ENCODE assay signal across 7 cellular contexts in the genomic region with DNA sequence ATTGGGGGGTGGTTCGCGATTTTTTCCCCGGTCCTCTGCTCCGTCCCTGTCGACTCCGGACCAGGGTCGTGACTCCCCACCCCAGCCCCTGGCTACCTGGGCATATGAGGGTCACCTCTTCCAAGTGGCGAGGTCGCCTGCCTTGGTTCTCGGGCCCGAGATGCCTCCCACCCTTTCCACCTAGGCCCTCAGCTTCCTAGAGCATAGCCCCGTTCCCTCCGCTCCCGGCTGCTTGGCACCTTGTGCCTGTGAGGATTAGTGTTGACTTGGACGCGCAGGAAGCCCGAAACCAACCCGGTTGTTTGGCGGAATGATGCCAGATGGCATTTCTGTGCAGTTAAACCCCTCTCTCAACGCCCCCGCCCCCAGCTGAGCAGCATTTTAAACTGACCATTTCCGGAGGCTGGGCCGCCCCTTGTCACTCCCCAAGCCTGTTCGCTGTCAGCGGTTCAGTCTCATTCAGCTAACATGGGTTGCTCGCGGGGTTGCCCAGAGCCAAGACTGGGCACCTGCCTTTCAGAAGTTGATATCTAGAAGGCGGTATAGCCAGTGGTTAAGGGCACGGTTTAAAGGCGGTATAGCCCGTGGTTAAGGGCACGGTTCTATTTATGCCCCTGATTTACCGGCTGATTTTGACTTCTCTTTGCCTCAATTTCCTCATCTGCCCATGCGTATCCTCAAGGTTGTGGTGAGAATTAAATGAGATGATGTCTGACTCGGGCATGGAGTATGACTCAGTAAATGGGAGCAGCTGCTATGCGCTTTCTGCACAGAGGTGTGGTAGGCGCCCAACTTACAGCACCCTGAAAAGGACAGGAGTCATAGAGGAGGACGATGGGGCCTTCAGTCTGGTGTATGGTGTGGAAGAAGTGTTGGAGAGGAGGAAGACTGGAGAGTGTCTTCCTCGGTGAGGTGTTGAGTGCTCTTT. TPM values are rescaled to one million over a fixed set of nuclear protein-coding genes. Genes with fewer than 3 reads are reported as not detected.
DNase-seq lines count a peak whose midpoint lies in the region; ATAC-seq and TF ChIP-seq lines count a peak whose summit lies in the region.

No MANE protein-coding gene starts in this region.

- H3K9me3 ChIP-seq in neural cell (ENCODE audit: low read length), result no peaks in the 10 kb centered on the region

- TF ChIP-seq CTCF in fibroblast of the aortic adventitia (IDR thresholded peaks at IDR 0.05; ENCODE audit: insufficient read depth, low read length), result no peak
- TF ChIP-seq CTCF in neural cell (IDR thresholded peaks at IDR 0.05; ENCODE audit: poor library complexity, severe bottlenecking), result no peak

- H3K9ac ChIP-seq in neural cell (ENCODE audit: low read length), result peak overlapping the region; percentile 62

- ATAC-seq in GM21515 (IDR thresholded peaks at IDR 0.05; ENCODE audit: unreplicated experiment) (peak; percentile 33), GM18861 (IDR thresholded peaks at IDR 0.05; ENCODE audit: unreplicated experiment) (no peak)

- H3K27me3 ChIP-seq in neural cell (ENCODE audit: insufficient read depth, low read depth, low read length), result no peaks in the 10 kb centered on the region

- no peak for TF ChIP-seq RAD21 in neural cell (conservative IDR thresholded peaks at IDR 0.05)

- peak overlapping the region; percentile 99 for H3K4me3 ChIP-seq in Jurkat, Clone E6-1 (ENCODE audit: low read length)
- H3K4me3 ChIP-seq in fibroblast of the aortic adventitia (ENCODE audit: low read depth, low read length) (peak overlapping the region; percentile 99), neural cell (ENCODE audit: low read length) (peak overlapping the region; percentile 96)

- H2AFZ ChIP-seq in neural cell (ENCODE audit: low read depth, low read length), result peak overlapping the region; percentile 32

- H3K36me3 ChIP-seq in neural cell (ENCODE audit: insufficient read depth, low read length), result no peaks in the 10 kb centered on the region

- TF ChIP-seq EP300 in neural cell (conservative IDR thresholded peaks at IDR 0.05; ENCODE audit: poor library complexity, severe bottlenecking), result no peak

- no peaks in the 10 kb centered on the region for H3K9me2 ChIP-seq in neural cell (ENCODE audit: insufficient read depth, low read length)

- no peak overlapping the region for H3K27ac ChIP-seq in neural cell (ENCODE audit: low read length)

- DNase-seq in ELR (ENCODE audit: low read depth) (peak; percentile 66), fibroblast of the aortic adventitia (ENCODE audit: low read depth) (no peak)
- no peak for DNase-seq in Jurkat, Clone E6-1 (ENCODE audit: low read depth, low spot score)
- peak; percentile 53 for DNase-seq in activated CD4-positive, alpha-beta T cell treated with anti-CD3 and anti-CD28 coated beads, Interleukin-2, amount 50 U/mL, for 48 hours

- H4K20me1 ChIP-seq in neural cell (ENCODE audit: insufficient read depth), result no peaks in the 10 kb centered on the region

- H3K4me2 ChIP-seq in neural cell (ENCODE audit: low read length), result peak overlapping the region; percentile 98

- H3K79me2 ChIP-seq in neural cell (replicated peaks; ENCODE audit: insufficient read depth, low read length), result peaks cover 33% of the 10 kb centered on the region

- no peaks in the 10 kb centered on the region for H3F3A ChIP-seq in neural cell (ENCODE audit: insufficient read depth, low read length, poor library complexity, severe bottlenecking)

TF ChIP-seq in neural cell, 6 proteins besides CTCF, POLR2A, EP300 and RAD21:
- TF ChIP-seq EZH2 (IDR thresholded peaks at IDR 0.05; ENCODE audit: borderline replicate concordance, insufficient read depth, low read length, poor library complexity, severe bottlenecking) (no peak), MXI1 (conservative IDR thresholded peaks at IDR 0.05; ENCODE audit: poor library complexity, severe bottlenecking) (peak; percentile 72), SMC3 (conservative IDR thresholded peaks at IDR 0.05; ENCODE audit: poor library complexity) (peak; percentile 19), POLR2AphosphoS5 (IDR thresholded peaks at IDR 0.05) (no peak), TAF1 (IDR thresholded peaks at IDR 0.05; ENCODE audit: low read depth) (no peak)
- TF ChIP-seq, protein P1, sequence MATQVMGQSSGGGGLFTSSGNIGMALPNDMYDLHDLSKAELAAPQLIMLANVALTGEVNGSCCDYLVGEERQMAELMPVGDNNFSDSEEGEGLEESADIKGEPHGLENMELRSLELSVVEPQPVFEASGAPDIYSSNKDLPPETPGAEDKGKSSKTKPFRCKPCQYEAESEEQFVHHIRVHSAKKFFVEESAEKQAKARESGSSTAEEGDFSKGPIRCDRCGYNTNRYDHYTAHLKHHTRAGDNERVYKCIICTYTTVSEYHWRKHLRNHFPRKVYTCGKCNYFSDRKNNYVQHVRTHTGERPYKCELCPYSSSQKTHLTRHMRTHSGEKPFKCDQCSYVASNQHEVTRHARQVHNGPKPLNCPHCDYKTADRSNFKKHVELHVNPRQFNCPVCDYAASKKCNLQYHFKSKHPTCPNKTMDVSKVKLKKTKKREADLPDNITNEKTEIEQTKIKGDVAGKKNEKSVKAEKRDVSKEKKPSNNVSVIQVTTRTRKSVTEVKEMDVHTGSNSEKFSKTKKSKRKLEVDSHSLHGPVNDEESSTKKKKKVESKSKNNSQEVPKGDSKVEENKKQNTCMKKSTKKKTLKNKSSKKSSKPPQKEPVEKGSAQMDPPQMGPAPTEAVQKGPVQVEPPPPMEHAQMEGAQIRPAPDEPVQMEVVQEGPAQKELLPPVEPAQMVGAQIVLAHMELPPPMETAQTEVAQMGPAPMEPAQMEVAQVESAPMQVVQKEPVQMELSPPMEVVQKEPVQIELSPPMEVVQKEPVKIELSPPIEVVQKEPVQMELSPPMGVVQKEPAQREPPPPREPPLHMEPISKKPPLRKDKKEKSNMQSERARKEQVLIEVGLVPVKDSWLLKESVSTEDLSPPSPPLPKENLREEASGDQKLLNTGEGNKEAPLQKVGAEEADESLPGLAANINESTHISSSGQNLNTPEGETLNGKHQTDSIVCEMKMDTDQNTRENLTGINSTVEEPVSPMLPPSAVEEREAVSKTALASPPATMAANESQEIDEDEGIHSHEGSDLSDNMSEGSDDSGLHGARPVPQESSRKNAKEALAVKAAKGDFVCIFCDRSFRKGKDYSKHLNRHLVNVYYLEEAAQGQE (IDR thresholded peaks at IDR 0.05; ENCODE audit: borderline replicate concordance), result peak; percentile 23

RNA-seq across cellular contexts. Expression of a gene that starts 0.6 kb away (rescaled TPM):
- 97.4 TPM for polyA plus RNA-seq in Jurkat, Clone E6-1 (2012; ENCODE audit: insufficient read depth, insufficient read length)
- 3.2 and 47.5 TPM in 2 replicates for total RNA-seq in fibroblast of the aortic adventitia (ENCODE audit: low replicate concordance)
- polyA plus RNA-seq in neural cell, result 4.7 and 5.9 TPM in 2 replicates
- polyA minus RNA-seq in neural cell, result 13.6 and 16.9 TPM in 2 replicates

Comparison
In these comparisons a context has a peak if more than half of its experiments do, and no peak if none do; other contexts are left out.
1. DNase-seq: peak in ELR (single experiment) and activated CD4-positive, alpha-beta T cell treated with anti-CD3 and anti-CD28 coated beads, Interleukin-2, amount 50 U/mL, for 48 hours (2 of 2); none in Jurkat, Clone E6-1 (single experiment) and fibroblast of the aortic adventitia (single experiment).
2. Peak in every context shown above with its lines, with median percentiles within 50 percentile points of each other: H3K4me3 ChIP-seq.